Comparison of ENCODE assay signal across 8 cellular contexts in genomic region chr11:62787005-62787759, GRCh38. TPM values are rescaled to one million over a fixed set of nuclear protein-coding genes. Genes with fewer than 3 reads are reported as not detected.
DNase-seq lines count a peak whose midpoint lies in the region; ATAC-seq lines count a peak whose summit lies in the region.

Gene TMEM179B (plus strand): TSS chr11:62787402. CDS start chr11:62787432, 30 bp downstream.

- DNase-seq in AML-193 (lab: John Stamatoyannopoulos, UW) (peak; percentile 86 to 92), NCI-H460 (ENCODE audit: extremely low read depth, low read depth) (peak; percentile 92), cerebellum (ENCODE audit: low spot score) (peak; percentile 98), kidney tubule cell (ENCODE audit: low spot score) (peak; percentile 99)
- DNase-seq in activated CD4-positive, alpha-beta T cell treated with anti-CD3 and anti-CD28 coated beads for 1 hour, result peak; percentile 95
- peak; percentile 97 to 100 (median 98) for DNase-seq in stimulated activated CD4-positive, alpha-beta T cell treated with anti-CD3 and anti-CD28 coated beads, Interleukin-1b, Interleukin-23, amount 100 ng/mL, for 24 hours (ENCODE audit: low read depth in 4 of 4, low spot score in 1 of 4)

- ATAC-seq in GM19035 (IDR thresholded peaks at IDR 0.05; ENCODE audit: unreplicated experiment) (peak; percentile 72), HG03354 (IDR thresholded peaks at IDR 0.05; ENCODE audit: poor library complexity, severe bottlenecking, unreplicated experiment) (peak; percentile 73)

RNA-seq across cellular contexts. Expression of gene TMEM179B, which starts in this region (rescaled TPM):
- 38.4 and 44.3 TPM in 2 replicates for total RNA-seq in NCI-H460 (2014; rRNA removed; shearing (Covaris generic))
- 31.0 and 35.0 TPM in 2 replicates for polyA plus RNA-seq in NCI-H460 (2014; cell fraction: nucleus; rRNA removed)
- 15.3 TPM for total RNA-seq in cerebellum

Comparison
In these comparisons a context has a peak if more than half of its experiments do, and no peak if none do; other contexts are left out.
1. Peak in every context shown above with its lines: DNase-seq and ATAC-seq.